Comparison of ENCODE assay signal across 16 cellular contexts in genomic region chr17:77379837-77380236, GRCh38.
DNase-seq lines count a peak whose midpoint lies in the region; ATAC-seq and TF ChIP-seq lines count a peak whose summit lies in the region.
"Had no signal": no experiment of that assay in that cellular context is flagged by ENCODE, and none has a peak within 500 bp of the region (broad histone marks: within the 10 kb centered on the region; RNA-seq: fewer than 3 reads in every experiment).

No MANE protein-coding gene starts in this region.

- H3K23ac ChIP-seq in neuronal stem cell (ENCODE audit: low read depth, low read length, poor library complexity), result no peak overlapping the region

- H4K91ac ChIP-seq in neuronal stem cell (ENCODE audit: low read depth, low read length, poor library complexity), result no peak overlapping the region

- ATAC-seq in upper lobe of left lung (ENCODE audit: low FRiP score in 2 of 2), result no peak
- ATAC-seq in GM18868 (IDR thresholded peaks at IDR 0.05; ENCODE audit: unreplicated experiment), result no peak
- ATAC-seq: left lung had no signal

- H3K4me3 Mint-ChIP-seq in activated CD4-positive, alpha-beta memory T cell treated with anti-CD3 and anti-CD28 coated beads for 36 hours, result no peak overlapping the region
- H3K4me3 Mint-ChIP-seq in activated CD4-positive, alpha-beta memory T cell treated with anti-CD3 and anti-CD28 coated beads, Interleukin-2, amount 10 ng/mL, durations not matched to agents 7 days and 5 days, result no peak overlapping the region

- POLR2A ChIA-PET in activated CD4-positive, alpha-beta memory T cell treated with anti-CD3 and anti-CD28 coated beads for 36 hours (lab: Charles Lee), result no interaction called here
- POLR2A ChIA-PET in activated CD4-positive, alpha-beta memory T cell treated with anti-CD3 and anti-CD28 coated beads, Interleukin-2, amount 10 ng/mL, durations not matched to agents 7 days and 5 days (lab: Charles Lee), result no interaction called here

- H3K4me2 ChIP-seq in neuronal stem cell (ENCODE audit: insufficient read depth, low read length, poor library complexity, severe bottlenecking), result no peak overlapping the region

- H3K9ac ChIP-seq in neuronal stem cell (ENCODE audit: low read depth, low read length, poor library complexity), result no peak overlapping the region

- no peak overlapping the region for H2BK12ac ChIP-seq in neuronal stem cell (ENCODE audit: low read length)

- WGBS in neuronal stem cell (ENCODE audit: extremely low coverage in 2 of 2, insufficient read length in 2 of 2, insufficient replicate concordance in 1 of 2), 2 donors, result no CpG with 5 or more reads among the region's 6 CpGs
- WGBS in upper lobe of left lung, 2 donors, result 68 to 77% methylated on average over 5 to 6 of the region's 6 CpGs

- no peak for DNase-seq in activated CD4-positive, alpha-beta memory T cell treated with anti-CD3 and anti-CD28 coated beads for 36 hours
- DNase-seq in activated CD4-positive, alpha-beta memory T cell treated with anti-CD3 and anti-CD28 coated beads, Interleukin-2, amount 10 ng/mL, durations not matched to agents 7 days and 5 days, result no peak
- DNase-seq in coronary artery (ENCODE audit: low spot score), result no peak
- DNase-seq in neuronal stem cell (ENCODE audit: low spot score), result no peak
- DNase-seq in upper lobe of left lung, result no peak
- DNase-seq in NCI-H1694 treated with DMSO at 0.1 percent for 48 hours (lab: John Stamatoyannopoulos, UW), result no peak
- no peak for DNase-seq in NCI-H226
- DNase-seq: activated CD4-positive, alpha-beta T cell treated with anti-CD3 and anti-CD28 coated beads for 48 hours; CD4-positive, CD25-positive, alpha-beta regulatory T cell; cortex of kidney; left lung; NCI-H187; NCI-H774; T-helper 2 cell had no signal

- no peak overlapping the region for H4K8ac ChIP-seq in neuronal stem cell (ENCODE audit: low read depth, low read length)

- H3K36me3 ChIP-seq in neuronal stem cell (replicated peaks in 1 of 2; ENCODE audit: control insufficient read depth in 2 of 2, insufficient read depth in 2 of 2, low read length in 2 of 2) (peaks cover 2 to 4% of the 10 kb centered on the region in 2 donors), upper lobe of left lung (peaks cover 0 to 5% (median 0%) of the 10 kb centered on the region in 4 donors)
- H3K36me3 ChIP-seq: left lung had no signal

- no peak overlapping the region for H2BK120ac ChIP-seq in neuronal stem cell (ENCODE audit: low read depth, low read length)

- H3K4me3 ChIP-seq in coronary artery (no peak overlapping the region), neuronal stem cell (ENCODE audit: low read length in 2 of 2) (no peak overlapping the region), upper lobe of left lung (no peak overlapping the region)
- H3K4me3 ChIP-seq: left lung had no signal

- no peaks in the 10 kb centered on the region for H3K9me3 ChIP-seq in neuronal stem cell (replicated peaks in 1 of 2; ENCODE audit: control insufficient read depth in 2 of 2, insufficient read depth in 1 of 2, low read depth in 1 of 2, low read length in 2 of 2)
- no peaks in the 10 kb centered on the region for H3K9me3 ChIP-seq in upper lobe of left lung
- H3K9me3 ChIP-seq: left lung had no signal

- H3K9me3 Mint-ChIP-seq in activated CD4-positive, alpha-beta memory T cell treated with anti-CD3 and anti-CD28 coated beads for 36 hours, result no peaks in the 10 kb centered on the region
- H3K9me3 Mint-ChIP-seq in activated CD4-positive, alpha-beta memory T cell treated with anti-CD3 and anti-CD28 coated beads, Interleukin-2, amount 10 ng/mL, durations not matched to agents 7 days and 5 days, result no peaks in the 10 kb centered on the region
- H3K9me3 Mint-ChIP-seq: CD4-positive, CD25-positive, alpha-beta regulatory T cell had no signal

- peaks cover 90% of the 10 kb centered on the region for H3K4me1 Mint-ChIP-seq in activated CD4-positive, alpha-beta memory T cell treated with anti-CD3 and anti-CD28 coated beads for 36 hours (ENCODE audit: low read depth)
- H3K4me1 Mint-ChIP-seq in activated CD4-positive, alpha-beta memory T cell treated with anti-CD3 and anti-CD28 coated beads, Interleukin-2, amount 10 ng/mL, durations not matched to agents 7 days and 5 days, result peaks cover 90% of the 10 kb centered on the region

- no peak overlapping the region for H3K4ac ChIP-seq in neuronal stem cell (ENCODE audit: low read length)

- H3K27ac Mint-ChIP-seq in activated CD4-positive, alpha-beta memory T cell treated with anti-CD3 and anti-CD28 coated beads for 36 hours, result peak overlapping the region; percentile 38
- H3K27ac Mint-ChIP-seq in activated CD4-positive, alpha-beta memory T cell treated with anti-CD3 and anti-CD28 coated beads, Interleukin-2, amount 10 ng/mL, durations not matched to agents 7 days and 5 days, result no peak overlapping the region

- H2BK5ac ChIP-seq in neuronal stem cell (ENCODE audit: low read length), result peak overlapping the region; percentile 83

- TF ChIP-seq CTCF in coronary artery (IDR thresholded peaks at IDR 0.05) (no peak), upper lobe of left lung (IDR thresholded peaks at IDR 0.05) (no peak)

- CTCF ChIA-PET in activated CD4-positive, alpha-beta memory T cell treated with anti-CD3 and anti-CD28 coated beads for 36 hours (lab: Charles Lee), result no interaction called here
- CTCF ChIA-PET in activated CD4-positive, alpha-beta memory T cell treated with anti-CD3 and anti-CD28 coated beads, Interleukin-2, amount 10 ng/mL, durations not matched to agents 7 days and 5 days (lab: Charles Lee), result no interaction called here

- peak overlapping the region; percentile 38 to 72 for H3K27ac ChIP-seq in coronary artery
- no peak overlapping the region for H3K27ac ChIP-seq in neuronal stem cell (replicated peaks; ENCODE audit: low read length)
- peak overlapping the region in 3 of 4 donors; percentile 60 to 71 (median 61) for H3K27ac ChIP-seq in upper lobe of left lung
- H3K27ac ChIP-seq: 22Rv1 had no signal

- H3K27me3 ChIP-seq in neuronal stem cell (ENCODE audit: control insufficient read depth in 3 of 3, insufficient read depth in 3 of 3, low read depth in 1 of 3, low read length in 3 of 3), result no peaks in the 10 kb centered on the region
- H3K27me3 ChIP-seq in upper lobe of left lung, result no peaks in the 10 kb centered on the region
- H3K27me3 ChIP-seq: left lung had no signal

- H2AK5ac ChIP-seq in neuronal stem cell (ENCODE audit: low read depth, low read length), result no peak overlapping the region

- peaks cover 59 to 75% of the 10 kb centered on the region in 2 donors for H3K4me1 ChIP-seq in neuronal stem cell (ENCODE audit: control insufficient read depth in 2 of 2, insufficient read depth in 1 of 2, low read depth in 1 of 2, low read length in 2 of 2)
- H3K4me1 ChIP-seq in upper lobe of left lung, result peaks cover 95 to 96% (median 96%) of the 10 kb centered on the region in 4 donors

- intact Hi-C loops in activated CD4-positive, alpha-beta memory T cell treated with anti-CD3 and anti-CD28 coated beads for 36 hours (cut with micrococcal nuclease), result no loop called here

- no peak overlapping the region for H3K14ac ChIP-seq in neuronal stem cell (ENCODE audit: low read length)

- H2BK15ac ChIP-seq in neuronal stem cell (ENCODE audit: low read length), result no peak overlapping the region

- no peak for TF ChIP-seq POLR2A in upper lobe of left lung (IDR thresholded peaks at IDR 0.05)

- no peaks in the 10 kb centered on the region for H3K27me3 Mint-ChIP-seq in activated CD4-positive, alpha-beta memory T cell treated with anti-CD3 and anti-CD28 coated beads for 36 hours
- H3K27me3 Mint-ChIP-seq in activated CD4-positive, alpha-beta memory T cell treated with anti-CD3 and anti-CD28 coated beads, Interleukin-2, amount 10 ng/mL, durations not matched to agents 7 days and 5 days, result no peaks in the 10 kb centered on the region
- H3K27me3 Mint-ChIP-seq: CD4-positive, CD25-positive, alpha-beta regulatory T cell had no signal

- H3K79me1 ChIP-seq in neuronal stem cell (ENCODE audit: low read depth, low read length), result peaks cover 60% of the 10 kb centered on the region

- H3K36me3 Mint-ChIP-seq in activated CD4-positive, alpha-beta memory T cell treated with anti-CD3 and anti-CD28 coated beads for 36 hours, result no peaks in the 10 kb centered on the region
- H3K36me3 Mint-ChIP-seq in activated CD4-positive, alpha-beta memory T cell treated with anti-CD3 and anti-CD28 coated beads, Interleukin-2, amount 10 ng/mL, durations not matched to agents 7 days and 5 days (ENCODE audit: low read depth), result peaks cover 53% of the 10 kb centered on the region

- no peak for TF ChIP-seq EP300 in upper lobe of left lung (IDR thresholded peaks at IDR 0.05)

- no peak overlapping the region for H2AFZ ChIP-seq in neuronal stem cell (ENCODE audit: low read length)

- H3K18ac ChIP-seq in neuronal stem cell (ENCODE audit: low read length), result no peak overlapping the region
